In genomic region chr15:97745481-97746071, GRCh38 we compare ENCODE assay signal across 8 cellular contexts.
DNase-seq lines count a peak whose midpoint lies in the region; ATAC-seq, FAIRE-seq and TF ChIP-seq lines count a peak whose summit lies in the region.

No MANE protein-coding gene starts in this region.

- H3K27ac Mint-ChIP-seq in CD14-positive monocyte, result no peak overlapping the region

- H3K27me3 ChIP-seq in bronchial epithelial cell (ENCODE audit: control insufficient read depth, insufficient read depth, low read length) (no peaks in the 10 kb centered on the region), psoas muscle (ENCODE audit: insufficient read depth in 3 of 3, low read length in 2 of 3) (no peaks in the 10 kb centered on the region)

- no peaks in the 10 kb centered on the region for H3K36me3 ChIP-seq in bronchial epithelial cell (ENCODE audit: control insufficient read depth, insufficient read depth, low read length)
- no peaks in the 10 kb centered on the region for H3K36me3 ChIP-seq in psoas muscle (ENCODE audit: insufficient read depth in 1 of 2, low read depth in 1 of 2)

- no peaks in the 10 kb centered on the region for H3K9me3 ChIP-seq in psoas muscle

- ATAC-seq in GM18502 (IDR thresholded peaks at IDR 0.05; ENCODE audit: poor library complexity, unreplicated experiment) (peak; percentile 97), HG02885 (IDR thresholded peaks at IDR 0.05; ENCODE audit: poor library complexity, unreplicated experiment) (peak; percentile 87), psoas muscle (peak in 2 of 4 donors; percentile 70 to 73)

- intact Hi-C loops in CD14-positive monocyte (cut with micrococcal nuclease), result no loop called here
- intact Hi-C loops in psoas muscle (cut with DNase I), result no loop called here

- no peaks in the 10 kb centered on the region for H3K4me1 ChIP-seq in psoas muscle

- FAIRE-seq in bronchial epithelial cell (lab: Jason Lieb, UNC), result no peak

- DNase-seq in CD14-positive monocyte (ENCODE audit: low spot score), result no peak
- peak; percentile 24 for DNase-seq in NCI-H82 treated with DMSO at 0.1 percent for 48 hours (lab: John Stamatoyannopoulos, UW; ENCODE audit: unreplicated experiment)
- DNase-seq in bronchial epithelial cell (ENCODE audit: low read depth), result peak; percentile 28
- no peak for DNase-seq in psoas muscle
- DNase-seq in cerebellar cortex (ENCODE audit: low spot score), result no peak
- DNase-seq in putamen (ENCODE audit: low spot score), result no peak

- no peak overlapping the region for H3K4me3 Mint-ChIP-seq in CD14-positive monocyte

- no peaks in the 10 kb centered on the region for H3K4me1 Mint-ChIP-seq in CD14-positive monocyte

- peaks cover 0 to 2% (median 0%) of the 10 kb centered on the region in 7 donors for H3K9me3 Mint-ChIP-seq in CD14-positive monocyte

- H3K27me3 Mint-ChIP-seq in CD14-positive monocyte (ENCODE audit: low read depth in 3 of 3), result peaks cover 0 to 8% (median 2%) of the 10 kb centered on the region in 3 donors

- TF ChIP-seq CTCF in CD14-positive monocyte (IDR thresholded peaks at IDR 0.05), result peak; percentile 82
- peak; percentile 48 for TF ChIP-seq CTCF in bronchial epithelial cell (IDR thresholded peaks at IDR 0.05; ENCODE audit: insufficient read depth, low read length, severe bottlenecking)
- peak; percentile 64 for TF ChIP-seq CTCF in psoas muscle (IDR thresholded peaks at IDR 0.05)

- H3K4me3 ChIP-seq in bronchial epithelial cell (ENCODE audit: low read depth, low read length) (no peak overlapping the region), psoas muscle (no peak overlapping the region)

- H3K36me3 Mint-ChIP-seq in CD14-positive monocyte, result no peaks in the 10 kb centered on the region

- H3K27ac ChIP-seq in psoas muscle, result no peak overlapping the region

- 62 to 68% (median 66%) methylated on average over 8 of the region's 8 CpGs for WGBS in psoas muscle, 3 donors

Comparison
In these comparisons a context has a peak if more than half of its experiments do, and no peak if none do; other contexts are left out.
1. DNase-seq: peak in NCI-H82 treated with DMSO at 0.1 percent for 48 hours (single experiment) and bronchial epithelial cell (single experiment); none in CD14-positive monocyte (single experiment), psoas muscle (0 of 2), cerebellar cortex (single experiment) and putamen (single experiment).
2. Peak in every context shown above with its lines, with median percentiles within 50 percentile points of each other: CTCF ChIP-seq.